20 cellular contexts compared by ENCODE assay signal in the genomic region with DNA sequence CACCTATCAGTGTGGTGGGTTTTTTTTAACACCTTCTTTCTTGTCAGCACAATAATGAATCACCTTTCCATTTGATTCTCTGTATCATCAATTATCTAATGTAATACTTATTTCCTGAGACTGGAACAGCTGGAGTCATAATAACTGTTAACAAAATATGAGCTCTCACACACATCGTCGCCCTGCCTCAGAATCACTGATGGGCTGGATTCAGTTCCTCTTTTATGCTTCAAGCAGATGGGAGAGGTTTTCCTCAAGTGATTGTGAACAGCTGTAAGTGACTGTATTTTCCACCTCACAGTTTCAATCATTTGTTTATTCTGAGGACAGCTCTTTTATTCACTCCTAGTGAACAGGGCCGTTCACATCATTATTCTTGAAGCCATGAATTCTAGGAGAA.
DNase-seq lines count a peak whose midpoint lies in the region; ATAC-seq and TF ChIP-seq lines count a peak whose summit lies in the region.
"Had no signal": no experiment of that assay in that cellular context is flagged by ENCODE, and none has a peak within 500 bp of the region (broad histone marks: within the 10 kb centered on the region; RNA-seq: fewer than 3 reads in every experiment).

No MANE protein-coding gene starts in this region.

- TF ChIP-seq CTCF in Peyer's patch (IDR thresholded peaks at IDR 0.05), result no peak

- ATAC-seq in GM18868 (IDR thresholded peaks at IDR 0.05; ENCODE audit: unreplicated experiment), result peak; percentile 100
- peak; percentile 76 for ATAC-seq in GM21515 (IDR thresholded peaks at IDR 0.05; ENCODE audit: unreplicated experiment)
- peak; percentile 52 for ATAC-seq in HG03139 (IDR thresholded peaks at IDR 0.05; ENCODE audit: unreplicated experiment)
- ATAC-seq: left lobe of liver had no signal

- no peaks in the 10 kb centered on the region for H3K9me3 ChIP-seq in Peyer's patch
- H3K9me3 ChIP-seq: adrenal gland, prostate gland, SK-N-SH had no signal

- no peak for TF ChIP-seq POLR2A in Peyer's patch (IDR thresholded peaks at IDR 0.05)

- no peaks in the 10 kb centered on the region for H3K4me1 ChIP-seq in Peyer's patch
- H3K4me1 ChIP-seq: adrenal gland, prostate gland had no signal

- no peaks in the 10 kb centered on the region for H3K36me3 ChIP-seq in Peyer's patch
- H3K36me3 ChIP-seq: adrenal gland, prostate gland had no signal

- DNase-seq in RPMI8226, result peak; percentile 69
- DNase-seq in Peyer's patch, result no peak
- DNase-seq in activated naive CD4-positive, alpha-beta T cell (lab: John Stamatoyannopoulos, UW), result no peak
- no peak for DNase-seq in cerebellar nuclear complex (lab: John Stamatoyannopoulos, UW)
- DNase-seq in hypothalamus (lab: John Stamatoyannopoulos, UW), result no peak
- DNase-seq: activated CD4-positive, alpha-beta T cell treated with anti-CD3 and anti-CD28 coated beads for 4 hours; activated T-cell treated with anti-CD3 and anti-CD28 coated beads, Interleukin-2, amount 50 U/mL, for 48 hours; adrenal gland; DMS79 treated with DMSO at 0.1 percent for 48 hours; erythroblast; NCI-H1694 treated with DMSO at 0.1 percent for 48 hours; SK-N-SH; stimulated activated CD4-positive, alpha-beta T cell treated with anti-CD3 and anti-CD28 coated beads, Interleukin-15, amount 100 ng/mL, for 24 hours had no signal

- H3K27ac ChIP-seq in Peyer's patch, result no peak overlapping the region
- H3K27ac ChIP-seq: adrenal gland, C4-2B, hepatocyte, prostate gland had no signal

- no peak overlapping the region for H3K4me3 ChIP-seq in Peyer's patch
- H3K4me3 ChIP-seq: adrenal gland, hepatocyte, prostate gland had no signal

- no peaks in the 10 kb centered on the region for H3K27me3 ChIP-seq in Peyer's patch
- H3K27me3 ChIP-seq: adrenal gland, hepatocyte had no signal
